In genomic region chr19:39996811-39997594, GRCh38 we compare ENCODE assay signal across 1 cellular context.
TF ChIP-seq lines count a peak whose summit lies in the region.

ZNF546 (plus strand) TSS chr19:39997060; CDS start chr19:39998327, 1,267 bp downstream.

TF ChIP-seq in K562, 482 proteins besides CTCF, POLR2A, EP300 and RAD21 (continued from another document and continues in another):
- peak; percentile 46; the same call in 1 of the 2 replicates for TF ChIP-seq CREB3 (tag; conservative IDR thresholded peaks at IDR 0.05; ENCODE audit: low read depth)
- TF ChIP-seq CEBPB (tag; IDR thresholded peaks at IDR 0.05): no peak
- TF ChIP-seq ZNF140 (CRISPR knock-in tag; IDR thresholded peaks at IDR 0.05): no peak
- TF ChIP-seq GATAD2B (IDR thresholded peaks at IDR 0.05; ENCODE audit: borderline replicate concordance): peak; percentile 61; the same call in 1 of the 2 replicates
- 0 out of 4 replicates have a peak, but pooled peaks of 1 of the 2 experiments have one; percentile 46 for TF ChIP-seq MLX (CRISPR knock-in tag; conservative IDR thresholded peaks at IDR 0.05)
- TF ChIP-seq LCOR (CRISPR knock-in tag; IDR thresholded peaks at IDR 0.05): peak; percentile 82
- no peak; the same call in 1 of the 2 replicates for TF ChIP-seq MYC (IDR thresholded peaks at IDR 0.05; ENCODE audit: low read depth, low read length)
- 0 out of 2 replicates have a peak, but pooled peaks have one; percentile 57 for TF ChIP-seq MYC (CRISPR knock-in tag; IDR thresholded peaks at IDR 0.05; ENCODE audit: borderline replicate concordance, low read depth)
- TF ChIP-seq CREB1 (IDR thresholded peaks at IDR 0.05): peak; percentile 39; the same call in 1 of the 2 replicates
- no peak for TF ChIP-seq CREB1 (CRISPR knock-in tag; IDR thresholded peaks at IDR 0.05)
- TF ChIP-seq POLR2AphosphoS5 (IDR thresholded peaks at IDR 0.05; ENCODE audit: control insufficient read depth, insufficient read depth, low read depth, low read length): peak; percentile 89
- TF ChIP-seq RBBP5 (IDR thresholded peaks at IDR 0.05; ENCODE audit: borderline replicate concordance, insufficient read depth, low read length, poor library complexity, severe bottlenecking): peak; percentile 60
- no peak; the same call in 1 of the 2 replicates for TF ChIP-seq RERE (CRISPR knock-in tag; IDR thresholded peaks at IDR 0.05; ENCODE audit: borderline replicate concordance)
- no peak for TF ChIP-seq JUNB (CRISPR knock-in tag; conservative IDR thresholded peaks at IDR 0.05)
- TF ChIP-seq SFPQ (IDR thresholded peaks at IDR 0.05; ENCODE audit: low read depth, low read length): no peak
- TF ChIP-seq FOXM1 (IDR thresholded peaks at IDR 0.05; ENCODE audit: low read depth): peak; percentile 22; the same call in 1 of the 2 replicates
- no peak for TF ChIP-seq FOXM1 (CRISPR knock-in tag; IDR thresholded peaks at IDR 0.05; ENCODE audit: low read depth)
- TF ChIP-seq ZNF740 (CRISPR knock-in tag; IDR thresholded peaks at IDR 0.05): 0 out of 2 replicates have a peak, but pooled peaks have one; percentile 21
- no peak for TF ChIP-seq ZNF740 (tag; IDR thresholded peaks at IDR 0.05)
- TF ChIP-seq MLLT1 (IDR thresholded peaks at IDR 0.05): peak; percentile 24 to 59; a peak in 1 of 4 replicates
- peak; percentile 56 for TF ChIP-seq SMAD1 (IDR thresholded peaks at IDR 0.05; ENCODE audit: low read depth, low read length, partially characterized antibody)
- peak; percentile 5; the same call in 1 of the 2 replicates for TF ChIP-seq HDAC2 (IDR thresholded peaks at IDR 0.05)
- TF ChIP-seq DIDO1 (tag; IDR thresholded peaks at IDR 0.05; ENCODE audit: low read depth): peak; percentile 84; the same call in 1 of the 2 replicates
- peak; percentile 62; the same call in 1 of the 2 replicates for TF ChIP-seq HBP1 (CRISPR knock-in tag; IDR thresholded peaks at IDR 0.05)
- TF ChIP-seq YY1 (IDR thresholded peaks at IDR 0.05; ENCODE audit: borderline replicate concordance in 1 of 3, control insufficient read depth in 1 of 3, extremely low read depth in 1 of 3, insufficient read depth in 3 of 3, insufficient read length in 1 of 3, insufficient replicate concordance in 2 of 3, low read depth in 1 of 3, low read length in 2 of 3): peak in 2 of 3 experiments; percentile 21 to 51
- TF ChIP-seq CREM (IDR thresholded peaks at IDR 0.05; ENCODE audit: low read depth): peak; percentile 61; the same call in 1 of the 2 replicates
- peak; percentile 26; the same call in 1 of the 2 replicates for TF ChIP-seq VEZF1 (CRISPR knock-in tag; IDR thresholded peaks at IDR 0.05)
- 0 out of 2 replicates have a peak, but pooled peaks have one; percentile 68 for TF ChIP-seq E2F4 (CRISPR knock-in tag; IDR thresholded peaks at IDR 0.05; ENCODE audit: low read depth)
- no peak for TF ChIP-seq ZKSCAN3 (CRISPR knock-in tag; IDR thresholded peaks at IDR 0.05)
- TF ChIP-seq ZNF263 (CRISPR knock-in tag; IDR thresholded peaks at IDR 0.05; ENCODE audit: borderline replicate concordance): peak; percentile 51; the same call in 1 of the 2 replicates
- peak; percentile 98 for TF ChIP-seq KDM5B (IDR thresholded peaks at IDR 0.05; ENCODE audit: insufficient replicate concordance, low read depth, low read length)
- TF ChIP-seq EP400 (IDR thresholded peaks at IDR 0.05): peak; percentile 81
- peak; percentile 80; the same call in 1 of the 2 replicates for TF ChIP-seq THRB (CRISPR knock-in tag; conservative IDR thresholded peaks at IDR 0.05)
- peak; percentile 89 for TF ChIP-seq POLR2H (tag; IDR thresholded peaks at IDR 0.05; ENCODE audit: low read depth)
- TF ChIP-seq ZKSCAN1 (IDR thresholded peaks at IDR 0.05; ENCODE audit: low read depth, low read length): no peak; the same call in 1 of the 2 replicates
- no peak for TF ChIP-seq ZNF785 (CRISPR knock-in tag; IDR thresholded peaks at IDR 0.05)
- no peak for TF ChIP-seq NFATC3 (IDR thresholded peaks at IDR 0.05)
- 0 out of 2 replicates have a peak, but pooled peaks have one; percentile 20 for TF ChIP-seq ELF4 (CRISPR knock-in tag; IDR thresholded peaks at IDR 0.05)
- TF ChIP-seq NR1H2 (CRISPR knock-in tag; IDR thresholded peaks at IDR 0.05): 0 out of 2 replicates have a peak, but pooled peaks have one; percentile 2
- TF ChIP-seq EGR1 (conservative IDR thresholded peaks at IDR 0.05): peak; percentile 48; the same call in 1 of the 2 replicates
- TF ChIP-seq ZZZ3 (IDR thresholded peaks at IDR 0.05): no peak
- TF ChIP-seq POLR2G (IDR thresholded peaks at IDR 0.05; ENCODE audit: low read depth, low read length): peak; percentile 97
- TF ChIP-seq SRF (CRISPR knock-in tag; IDR thresholded peaks at IDR 0.05): peak in 1 of 2 experiments; percentile 34; a peak in 1 of 4 replicates
